In genomic region chr19:40709817-40710216, GRCh38 we compare ENCODE assay signal across 25 cellular contexts. TPM values are rescaled to one million over a fixed set of nuclear protein-coding genes. Genes with fewer than 3 reads are reported as not detected.
DNase-seq lines count a peak whose midpoint lies in the region; ATAC-seq, FAIRE-seq and TF ChIP-seq lines count a peak whose summit lies in the region.
"Had no signal": no experiment of that assay in that cellular context is flagged by ENCODE, and none has a peak within 500 bp of the region (broad histone marks: within the 10 kb centered on the region; RNA-seq: fewer than 3 reads in every experiment).

No MANE protein-coding gene starts in this region.

- no peaks in the 10 kb centered on the region for H4K20me1 ChIP-seq in K562 (replicated peaks; ENCODE audit: control insufficient read depth, insufficient read depth, low read length)
- H4K20me1 ChIP-seq: BLaER1 had no signal

- no peak overlapping the region for H3K27ac ChIP-seq in heart left ventricle
- H3K27ac ChIP-seq in A549, result no peak overlapping the region
- H3K27ac ChIP-seq in HL-60 (replicated peaks), result peak overlapping the region; percentile 31; the same call in 1 of the 2 replicates
- no peak overlapping the region for H3K27ac ChIP-seq in K562 (ENCODE audit: extremely low read depth, low read depth, low read length)
- H3K27ac ChIP-seq: 22Rv1, BLaER1 had no signal

- H3K79me2 ChIP-seq in K562 (ENCODE audit: control insufficient read depth, insufficient read depth, low read length), result peaks cover 4% of the 10 kb centered on the region; the same call in 2 of the 3 replicates

- DNase-seq in Right ventricle myocardium inferior (ENCODE audit: missing footprints) (peak; percentile 4), heart left ventricle (no peak), A549 (ENCODE audit: low read depth in 1 of 2, low spot score in 1 of 2) (no peak), HL-60 (ENCODE audit: low read depth in 1 of 2, low spot score in 1 of 2) (no peak), K562 (ENCODE audit: extremely low read depth in 1 of 4, low spot score in 3 of 4) (no peak), occipital lobe (lab: John Stamatoyannopoulos, UW) (no peak)
- DNase-seq in activated CD8-positive, alpha-beta memory T cell treated with anti-CD3 and anti-CD28 coated beads, Interleukin-2, amount 50 U/mL, for 4 hours, result no peak
- DNase-seq: ACHN; BE2C; C1 segment of cervical spinal cord; CD4-positive, alpha-beta memory T cell; CD4-positive, CD25-positive, alpha-beta regulatory T cell; CD8-positive, alpha-beta memory T cell; COR-L47; DMS 273 treated with DMSO at 0.1 percent for 48 hours; DMS153; DMS53; DMS79; DND-41; EL had no signal

- H3K4me2 ChIP-seq in A549, result no peak overlapping the region
- no peak overlapping the region for H3K4me2 ChIP-seq in K562 (ENCODE audit: insufficient read depth, low read length)
- H3K4me2 ChIP-seq: BLaER1 had no signal

- no TSS peak for BruUV-seq in K562 (replicated peaks; lab: Mats Ljungman, UMichigan)

- peaks cover 0 to 76% (median 56%) of the 10 kb centered on the region in 9 donors for H3K36me3 ChIP-seq in heart left ventricle
- peaks cover 39% of the 10 kb centered on the region; the same call in 2 of the 3 replicates for H3K36me3 ChIP-seq in K562 (ENCODE audit: control insufficient read depth, insufficient read depth, low read length)

- WGBS in heart left ventricle, 4 donors, result 86 to 96% (median 92%) methylated on average over 5 of the region's 5 CpGs
- WGBS in A549 (ENCODE audit: missing lambda C conversion rate), result 85% methylated on average over 5 of the region's 5 CpGs
- 74% methylated on average over 4 of the region's 5 CpGs for WGBS in K562 (ENCODE audit: insufficient coverage, low coverage, missing lambda C conversion rate)

- intact Hi-C loops in Right ventricle myocardium inferior (cut with DNase I), result loop anchor here (10.0 kb wide), 1 partner anchor 285 kb away; the partner anchor contains the start of gene SERTAD1
- intact Hi-C loops in heart left ventricle (cut with DNase I), result loop anchor here in 1 of 10 donors (10.0 kb wide), 1 partner anchor 45 kb away; no protein-coding TSS in a partner anchor
- intact Hi-C loops in K562 (cut with micrococcal nuclease), result no loop called here

- no peaks in the 10 kb centered on the region for H3K9me1 ChIP-seq in K562 (ENCODE audit: control insufficient read depth, insufficient read depth, low read length)

- H3K4me3 ChIP-seq in heart left ventricle, result no peak overlapping the region
- H3K4me3 ChIP-seq in A549, result no peak overlapping the region
- H3K4me3 ChIP-seq in HL-60 (replicated peaks; ENCODE audit: insufficient read depth, low read length), result no peak overlapping the region
- H3K4me3 ChIP-seq in K562, result no peak overlapping the region
- H3K4me3 ChIP-seq: BLaER1, GM12878 had no signal

- POLR2A ChIA-PET in A549 (lab: Yijun Ruan, JAX), result interaction anchor here (0.7 to 1.8 kb wide), 2 partner anchors 18 to 19 kb away, joined by 4 to 7 read pairs; partner anchors contain the start of gene NUMBL
- POLR2A ChIA-PET in K562 (lab: Yijun Ruan, JAX), result no interaction called here

- no peak for FAIRE-seq in A549 (lab: Jason Lieb, UNC)
- no peak for FAIRE-seq in K562 (lab: Jason Lieb, UNC)
- FAIRE-seq: GM12878, GM12892, GM18507 had no signal

- peaks cover 3 to 42% (median 13%) of the 10 kb centered on the region in 12 donors for H3K4me1 ChIP-seq in heart left ventricle
- peaks cover 10% of the 10 kb centered on the region for H3K4me1 ChIP-seq in A549
- H3K4me1 ChIP-seq in K562 (replicated peaks in 1 of 2; ENCODE audit: control insufficient read depth in 2 of 2, insufficient read depth in 2 of 2, low read length in 2 of 2), result peaks cover 6 to 15% of the 10 kb centered on the region in 2 experiments
- H3K4me1 ChIP-seq: BE2C had no signal

- in situ Hi-C loops in K562 (cut with MboI), result no loop called here

- TF ChIP-seq EP300 in A549 (IDR thresholded peaks at IDR 0.05) (no peak), K562 (IDR thresholded peaks at IDR 0.05; ENCODE audit: low read length) (no peak)

- H3K9me3 ChIP-seq in heart left ventricle, result no peaks in the 10 kb centered on the region
- H3K9me3 ChIP-seq in A549, result no peaks in the 10 kb centered on the region
- no peaks in the 10 kb centered on the region for H3K9me3 ChIP-seq in K562 (replicated peaks; ENCODE audit: control insufficient read depth, insufficient read depth, low read depth, low read length)
- H3K9me3 ChIP-seq: BE2C, BLaER1 had no signal

- H2AFZ ChIP-seq in K562 (ENCODE audit: low read depth, low read length), result no peak overlapping the region

- TF ChIP-seq CTCF in heart left ventricle (IDR thresholded peaks at IDR 0.05), result no peak
- no peak for TF ChIP-seq CTCF in A549 (IDR thresholded peaks at IDR 0.05)
- TF ChIP-seq CTCF in HL-60 (IDR thresholded peaks at IDR 0.05; ENCODE audit: insufficient read depth, low read length), result no peak
- TF ChIP-seq CTCF in K562 (IDR thresholded peaks at IDR 0.05 in 2 of 3, conservative IDR thresholded peaks at IDR 0.05 in 1 of 3; ENCODE audit: insufficient read depth in 2 of 3, low read depth in 1 of 3, low read length in 3 of 3), result no peak

- H3K27me3 ChIP-seq in heart left ventricle, result no peaks in the 10 kb centered on the region
- H3K27me3 ChIP-seq in HL-60 (ENCODE audit: insufficient read depth, poor library complexity, severe bottlenecking), result no peaks in the 10 kb centered on the region
- no peaks in the 10 kb centered on the region for H3K27me3 ChIP-seq in K562 (ENCODE audit: control insufficient read depth in 2 of 2, insufficient read depth in 2 of 2, low read length in 2 of 2)
- H3K27me3 ChIP-seq: BE2C, BLaER1 had no signal

- no peak for ATAC-seq in Right ventricle myocardium inferior
- no peak for ATAC-seq in heart left ventricle
- ATAC-seq in A549, result no peak
- no peak for ATAC-seq in K562
- ATAC-seq: GM12878 had no signal

- H3K9ac ChIP-seq in K562 (ENCODE audit: insufficient read depth in 1 of 2, low read depth in 2 of 2, low read length in 2 of 2), result no peak overlapping the region
- H3K9ac ChIP-seq: BLaER1 had no signal

- TF ChIP-seq POLR2A in heart left ventricle (IDR thresholded peaks at IDR 0.05) (no peak), A549 (IDR thresholded peaks at IDR 0.05; ENCODE audit: low read length) (no peak), K562 (conservative IDR thresholded peaks at IDR 0.05) (no peak)

- CTCF ChIA-PET in A549 (lab: Yijun Ruan, JAX) (interaction anchor here (0.6 to 11.7 kb wide), 6 partner anchors 46 to 97 kb away, joined by 3 to 178 read pairs (median 4); no protein-coding TSS in a partner anchor), K562 (lab: Yijun Ruan, JAX; ENCODE audit: low intra/inter-chr PET ratio) (no interaction called here)

- TF ChIP-seq RAD21 in A549 (conservative IDR thresholded peaks at IDR 0.05 in 1 of 2, IDR thresholded peaks at IDR 0.05 in 1 of 2) (no peak), K562 (CRISPR knock-in tag; conservative IDR thresholded peaks at IDR 0.05 in 1 of 2, IDR thresholded peaks at IDR 0.05 in 1 of 2) (no peak)

RNA-seq across cellular contexts. Expression of gene COQ8B, which starts 6.9 kb away (rescaled TPM):
- 37.4 TPM for total RNA-seq in Right ventricle myocardium inferior
- 10 to 100 TPM; 18.2 to 49.7 (median 27.8) TPM for total RNA-seq in heart left ventricle
- polyA plus RNA-seq in heart left ventricle, result 10 to 100 TPM; 25.1 to 38.3 TPM
- 43.9 and 47.2 TPM in 2 replicates for polyA plus RNA-seq in A549 (2011; rRNA removed)
- 55.5 and 70.2 TPM in 2 replicates for polyA plus RNA-seq in A549 (2012; cell fraction: cytosol; rRNA removed)
- polyA plus RNA-seq in A549 (2012; cell fraction: nucleus; rRNA removed), result 158 and 174 TPM in 2 replicates
- 55.3 to 64.9 TPM (median 63.6 TPM) in 3 replicates for polyA plus RNA-seq in A549 (2017; fragmentation: RNase III; extraction: RNeasy Plus Mini Kit Qiagen cat#74134 plus additional on column Dnase treatment)
- polyA minus RNA-seq in A549 (2011; rRNA and poly(A)+ RNA removed), result 55.3 TPM in 2 replicates
- total RNA-seq in K562 (2011; cell fraction: chromatin; rRNA removed; ENCODE audit: low replicate concordance), result 33.1 and 73.6 TPM in 2 replicates
- 54.3 and 55.7 TPM in 2 replicates for total RNA-seq in K562 (2011; cell fraction: nucleolus; rRNA removed)
- 43.2 and 52.2 TPM in 2 replicates for total RNA-seq in K562 (2011; cell fraction: nucleoplasm; rRNA removed)
- total RNA-seq in K562 (2014; rRNA removed), result 18.3 and 20.0 TPM in 2 replicates
- 5.2 and 5.5 TPM in 2 replicates for total RNA-seq in K562 (2014; rRNA removed; fragmentation: Illumina TruSeq; extraction: Trizol)
- total RNA-seq in K562 (2015; rRNA removed; fragmentation: Illumina TruSeq; extraction: Trizol), result 12.9 and 13.6 TPM in 2 replicates
- 24.0 and 27.2 TPM in 2 replicates for total RNA-seq in K562 (2021)
- 14.4 and 17.6 TPM in 2 replicates for polyA plus RNA-seq in K562 (2011; rRNA removed)
- polyA plus RNA-seq in K562 (2011; cell fraction: cytosol; rRNA removed), result 19.5 and 37.8 TPM in 2 replicates
- 55.8 and 89.2 TPM in 2 replicates for polyA plus RNA-seq in K562 (2011; cell fraction: nucleus; rRNA removed)
- 16.4 and 27.2 TPM in 2 replicates for polyA plus RNA-seq in K562 (2012)
- 7.2 and 15.7 TPM in 2 replicates for polyA plus RNA-seq in K562 (2014; fragmentation: Illumina TruSeq; extraction: Trizol)
- polyA plus RNA-seq in K562 (2014; fragmentation: Nextera tagmentation; extraction: Ambion mirVana), result under 1 TPM; 0.41 to 0.51 TPM
- polyA plus RNA-seq in K562 (2014; rRNA removed), result 26.5 and 32.3 TPM in 2 replicates
- polyA minus RNA-seq in K562 (2011; rRNA and poly(A)+ RNA removed), result 7.3 and 13.0 TPM in 2 replicates
- polyA minus RNA-seq in K562 (2011; cell fraction: cytosol; rRNA and poly(A)+ RNA removed), result 15.0 and 15.7 TPM in 2 replicates
- 25.1 and 25.8 TPM in 2 replicates for polyA minus RNA-seq in K562 (2011; cell fraction: nucleus; rRNA and poly(A)+ RNA removed)
- 28.2 TPM for total RNA-seq in occipital lobe

RNA-seq across cellular contexts. Expression of gene ITPKC, which starts 7.1 kb away (rescaled TPM):
- total RNA-seq in Right ventricle myocardium inferior, result 12.6 TPM
- 10 to 100 TPM in 3 of 9 donors, 1 to 10 TPM in 6; 6.9 to 27.3 (median 8.9) TPM for total RNA-seq in heart left ventricle
- 10 to 100 TPM; 13.0 to 22.7 TPM for polyA plus RNA-seq in heart left ventricle
- 6.5 and 8.7 TPM in 2 replicates for polyA plus RNA-seq in A549 (2011; rRNA removed)
- polyA plus RNA-seq in A549 (2012; cell fraction: cytosol; rRNA removed), result 6.6 and 7.7 TPM in 2 replicates
- 10.7 and 10.9 TPM in 2 replicates for polyA plus RNA-seq in A549 (2012; cell fraction: nucleus; rRNA removed)
- polyA plus RNA-seq in A549 (2017; fragmentation: RNase III; extraction: RNeasy Plus Mini Kit Qiagen cat#74134 plus additional on column Dnase treatment), result 7.9 to 8.6 TPM (median 8.1 TPM) in 3 replicates
- 13.8 and 14.2 TPM in 2 replicates for polyA minus RNA-seq in A549 (2011; rRNA and poly(A)+ RNA removed)
- 7.8 and 24.0 TPM in 2 replicates for total RNA-seq in K562 (2011; cell fraction: chromatin; rRNA removed; ENCODE audit: low replicate concordance)
- total RNA-seq in K562 (2011; cell fraction: nucleolus; rRNA removed), result 14.8 and 15.4 TPM in 2 replicates
- total RNA-seq in K562 (2011; cell fraction: nucleoplasm; rRNA removed), result 8.1 and 11.3 TPM in 2 replicates
- 7.4 and 8.7 TPM in 2 replicates for total RNA-seq in K562 (2014; rRNA removed)
- total RNA-seq in K562 (2014; rRNA removed; fragmentation: Illumina TruSeq; extraction: Trizol), result 3.4 and 4.0 TPM in 2 replicates
- total RNA-seq in K562 (2015; rRNA removed; fragmentation: Illumina TruSeq; extraction: Trizol), result 4.7 and 5.1 TPM in 2 replicates
- total RNA-seq in K562 (2021), result 9.0 and 9.3 TPM in 2 replicates
- 6.0 and 6.1 TPM in 2 replicates for polyA plus RNA-seq in K562 (2011; rRNA removed)
- polyA plus RNA-seq in K562 (2011; cell fraction: cytosol; rRNA removed), result 6.4 and 8.6 TPM in 2 replicates
- 5.3 and 9.3 TPM in 2 replicates for polyA plus RNA-seq in K562 (2011; cell fraction: nucleus; rRNA removed)
- polyA plus RNA-seq in K562 (2012), result 6.0 and 10.0 TPM in 2 replicates
- 5.8 and 6.6 TPM in 2 replicates for polyA plus RNA-seq in K562 (2014; fragmentation: Illumina TruSeq; extraction: Trizol)
- under 1 TPM; 0.08 to 0.22 TPM for polyA plus RNA-seq in K562 (2014; fragmentation: Nextera tagmentation; extraction: Ambion mirVana)
- polyA plus RNA-seq in K562 (2014; rRNA removed), result 6.4 and 8.9 TPM in 2 replicates
- 7.3 and 9.6 TPM in 2 replicates for polyA minus RNA-seq in K562 (2011; rRNA and poly(A)+ RNA removed)
- 3.9 and 6.0 TPM in 2 replicates for polyA minus RNA-seq in K562 (2011; cell fraction: cytosol; rRNA and poly(A)+ RNA removed)
- 4.3 and 4.7 TPM in 2 replicates for polyA minus RNA-seq in K562 (2011; cell fraction: nucleus; rRNA and poly(A)+ RNA removed)
- 10.0 TPM for total RNA-seq in occipital lobe

RNA-seq across cellular contexts. Expression of gene NUMBL, which starts 19.4 kb away (rescaled TPM):
- total RNA-seq in Right ventricle myocardium inferior, result 16.8 TPM
- total RNA-seq in heart left ventricle, result 10 to 100 TPM in 5 of 9 donors, 1 to 10 TPM in 4; 7.3 to 29.1 (median 10.6) TPM
- 10 to 100 TPM in 1 of 2 donors, 1 to 10 TPM in 1; 8.4 to 11.7 TPM for polyA plus RNA-seq in heart left ventricle
- polyA plus RNA-seq in A549 (2011; rRNA removed), result 19.4 and 21.1 TPM in 2 replicates
- 41.5 and 47.8 TPM in 2 replicates for polyA plus RNA-seq in A549 (2012; cell fraction: cytosol; rRNA removed)
- polyA plus RNA-seq in A549 (2012; cell fraction: nucleus; rRNA removed), result 114 and 125 TPM in 2 replicates
- 26.6 to 29.7 TPM (median 28.7 TPM) in 3 replicates for polyA plus RNA-seq in A549 (2017; fragmentation: RNase III; extraction: RNeasy Plus Mini Kit Qiagen cat#74134 plus additional on column Dnase treatment)
- 13.8 and 13.9 TPM in 2 replicates for polyA minus RNA-seq in A549 (2011; rRNA and poly(A)+ RNA removed)
- 39.2 and 53.7 TPM in 2 replicates for total RNA-seq in K562 (2011; cell fraction: chromatin; rRNA removed; ENCODE audit: low replicate concordance)
- 24.0 and 29.3 TPM in 2 replicates for total RNA-seq in K562 (2011; cell fraction: nucleolus; rRNA removed)
- total RNA-seq in K562 (2011; cell fraction: nucleoplasm; rRNA removed), result 33.8 and 65.4 TPM in 2 replicates
- total RNA-seq in K562 (2014; rRNA removed), result 10.3 and 12.2 TPM in 2 replicates
- 3.0 TPM in 2 replicates for total RNA-seq in K562 (2014; rRNA removed; fragmentation: Illumina TruSeq; extraction: Trizol)
- total RNA-seq in K562 (2015; rRNA removed; fragmentation: Illumina TruSeq; extraction: Trizol), result 5.0 and 5.7 TPM in 2 replicates
- 38.6 and 41.5 TPM in 2 replicates for total RNA-seq in K562 (2021)
- 6.6 and 9.2 TPM in 2 replicates for polyA plus RNA-seq in K562 (2011; rRNA removed)
- 6.5 and 15.8 TPM in 2 replicates for polyA plus RNA-seq in K562 (2011; cell fraction: cytosol; rRNA removed)
- polyA plus RNA-seq in K562 (2011; cell fraction: nucleus; rRNA removed), result 20.5 and 36.4 TPM in 2 replicates
- polyA plus RNA-seq in K562 (2012), result 12.7 and 13.9 TPM in 2 replicates
- polyA plus RNA-seq in K562 (2014; fragmentation: Illumina TruSeq; extraction: Trizol), result 9.0 and 13.7 TPM in 2 replicates
- under 1 TPM; 0.39 to 0.63 TPM for polyA plus RNA-seq in K562 (2014; fragmentation: Nextera tagmentation; extraction: Ambion mirVana)
- polyA plus RNA-seq in K562 (2014; rRNA removed), result 16.1 and 18.8 TPM in 2 replicates
- polyA minus RNA-seq in K562 (2011; rRNA and poly(A)+ RNA removed), result 14.8 and 16.7 TPM in 2 replicates
- polyA minus RNA-seq in K562 (2011; cell fraction: cytosol; rRNA and poly(A)+ RNA removed), result 4.8 and 6.4 TPM in 2 replicates
- polyA minus RNA-seq in K562 (2011; cell fraction: nucleus; rRNA and poly(A)+ RNA removed), result 7.8 and 8.3 TPM in 2 replicates
- total RNA-seq in occipital lobe, result 18.2 TPM

RNA-seq across cellular contexts. Expression of gene ACTMAP, which starts 40.5 kb away (rescaled TPM):
- total RNA-seq in Right ventricle myocardium inferior (6.4 TPM), heart left ventricle (10 to 100 TPM in 3 of 9 donors, 1 to 10 TPM in 6; 4.2 to 11.1 (median 8.6) TPM), K562 (2014; rRNA removed) (2.3 and 3.3 TPM in 2 replicates), K562 (2014; rRNA removed; fragmentation: Illumina TruSeq; extraction: Trizol) (1.7 and 2.0 TPM in 2 replicates), K562 (2015; rRNA removed; fragmentation: Illumina TruSeq; extraction: Trizol) (1.7 and 2.9 TPM in 2 replicates), K562 (2021) (14.4 and 16.6 TPM in 2 replicates), occipital lobe (0.31 TPM)
- polyA plus RNA-seq in heart left ventricle (1 to 10 TPM; 4.5 to 7.7 TPM), A549 (2011; rRNA removed) (7.8 and 11.7 TPM in 2 replicates), A549 (2017; fragmentation: RNase III; extraction: RNeasy Plus Mini Kit Qiagen cat#74134 plus additional on column Dnase treatment) (14.1 to 18.5 TPM (median 14.8 TPM) in 3 replicates), K562 (2011; rRNA removed) (4.9 and 12.9 TPM in 2 replicates), K562 (2014; fragmentation: Illumina TruSeq; extraction: Trizol) (12.8 and 13.1 TPM in 2 replicates), K562 (2014; fragmentation: Nextera tagmentation; extraction: Ambion mirVana) (1 to 10 TPM; 4.8 to 5.1 TPM), K562 (2014; rRNA removed) (7.5 and 8.5 TPM in 2 replicates)
- 13.0 and 16.7 TPM in 2 replicates for polyA plus RNA-seq in A549 (2012; cell fraction: cytosol; rRNA removed)
- 40.2 and 46.1 TPM in 2 replicates for polyA plus RNA-seq in A549 (2012; cell fraction: nucleus; rRNA removed)
- 13.9 and 15.5 TPM in 2 replicates for polyA minus RNA-seq in A549 (2011; rRNA and poly(A)+ RNA removed)
- 17.6 and 35.1 TPM in 2 replicates for total RNA-seq in K562 (2011; cell fraction: chromatin; rRNA removed; ENCODE audit: low replicate concordance)
- total RNA-seq in K562 (2011; cell fraction: nucleolus; rRNA removed), result 16.7 and 18.3 TPM in 2 replicates
- 22.2 and 28.6 TPM in 2 replicates for total RNA-seq in K562 (2011; cell fraction: nucleoplasm; rRNA removed)
- 10.8 and 11.7 TPM in 2 replicates for polyA plus RNA-seq in K562 (2011; cell fraction: cytosol; rRNA removed)
- polyA plus RNA-seq in K562 (2011; cell fraction: nucleus; rRNA removed), result 28.9 and 39.1 TPM in 2 replicates
- polyA plus RNA-seq in K562 (2012), result 14.9 and 28.4 TPM in 2 replicates
- 3.5 and 4.1 TPM in 2 replicates for polyA minus RNA-seq in K562 (2011; rRNA and poly(A)+ RNA removed)
- 12.6 and 20.3 TPM in 2 replicates for polyA minus RNA-seq in K562 (2011; cell fraction: cytosol; rRNA and poly(A)+ RNA removed)
- polyA minus RNA-seq in K562 (2011; cell fraction: nucleus; rRNA and poly(A)+ RNA removed), result 3.8 and 7.0 TPM in 2 replicates

RNA-seq across cellular contexts. Expression of gene SNRPA, which starts 41.2 kb away (rescaled TPM):
- total RNA-seq in Right ventricle myocardium inferior, result 32.4 TPM
- total RNA-seq in heart left ventricle, result 10 to 100 TPM; 22.5 to 50.2 (median 31.6) TPM
- polyA plus RNA-seq in heart left ventricle, result 10 to 100 TPM; 23.5 to 32.3 TPM
- 235 and 236 TPM in 2 replicates for polyA plus RNA-seq in A549 (2011; rRNA removed)
- polyA plus RNA-seq in A549 (2012; cell fraction: cytosol; rRNA removed), result 265 and 288 TPM in 2 replicates
- polyA plus RNA-seq in A549 (2012; cell fraction: nucleus; rRNA removed), result 267 and 341 TPM in 2 replicates
- 141 to 155 TPM (median 143 TPM) in 3 replicates for polyA plus RNA-seq in A549 (2017; fragmentation: RNase III; extraction: RNeasy Plus Mini Kit Qiagen cat#74134 plus additional on column Dnase treatment)
- polyA minus RNA-seq in A549 (2011; rRNA and poly(A)+ RNA removed), result 390 and 504 TPM in 2 replicates
- total RNA-seq in K562 (2011; cell fraction: chromatin; rRNA removed; ENCODE audit: low replicate concordance), result 98.7 and 181 TPM in 2 replicates
- total RNA-seq in K562 (2011; cell fraction: nucleolus; rRNA removed), result 171 and 186 TPM in 2 replicates
- 154 and 155 TPM in 2 replicates for total RNA-seq in K562 (2011; cell fraction: nucleoplasm; rRNA removed)
- total RNA-seq in K562 (2014; rRNA removed), result 311 and 436 TPM in 2 replicates
- total RNA-seq in K562 (2014; rRNA removed; fragmentation: Illumina TruSeq; extraction: Trizol), result 83.8 and 106 TPM in 2 replicates
- 130 and 150 TPM in 2 replicates for total RNA-seq in K562 (2015; rRNA removed; fragmentation: Illumina TruSeq; extraction: Trizol)
- total RNA-seq in K562 (2021), result 185 and 193 TPM in 2 replicates
- polyA plus RNA-seq in K562 (2011; rRNA removed), result 230 and 371 TPM in 2 replicates
- polyA plus RNA-seq in K562 (2011; cell fraction: cytosol; rRNA removed), result 179 and 223 TPM in 2 replicates
- 665 and 764 TPM in 2 replicates for polyA plus RNA-seq in K562 (2011; cell fraction: nucleus; rRNA removed)
- polyA plus RNA-seq in K562 (2012), result 170 and 298 TPM in 2 replicates
- 205 and 262 TPM in 2 replicates for polyA plus RNA-seq in K562 (2014; fragmentation: Illumina TruSeq; extraction: Trizol)
- polyA plus RNA-seq in K562 (2014; fragmentation: Nextera tagmentation; extraction: Ambion mirVana), result 10 to 100 TPM; 16.3 to 24.7 TPM
- 210 and 224 TPM in 2 replicates for polyA plus RNA-seq in K562 (2014; rRNA removed)
- 186 and 256 TPM in 2 replicates for polyA minus RNA-seq in K562 (2011; rRNA and poly(A)+ RNA removed)
- polyA minus RNA-seq in K562 (2011; cell fraction: cytosol; rRNA and poly(A)+ RNA removed), result 217 TPM in 2 replicates
- polyA minus RNA-seq in K562 (2011; cell fraction: nucleus; rRNA and poly(A)+ RNA removed), result 65.8 and 91.3 TPM in 2 replicates
- 17.0 TPM for total RNA-seq in occipital lobe
